Comparison of ENCODE assay signal across 15 cellular contexts in the genomic region with DNA sequence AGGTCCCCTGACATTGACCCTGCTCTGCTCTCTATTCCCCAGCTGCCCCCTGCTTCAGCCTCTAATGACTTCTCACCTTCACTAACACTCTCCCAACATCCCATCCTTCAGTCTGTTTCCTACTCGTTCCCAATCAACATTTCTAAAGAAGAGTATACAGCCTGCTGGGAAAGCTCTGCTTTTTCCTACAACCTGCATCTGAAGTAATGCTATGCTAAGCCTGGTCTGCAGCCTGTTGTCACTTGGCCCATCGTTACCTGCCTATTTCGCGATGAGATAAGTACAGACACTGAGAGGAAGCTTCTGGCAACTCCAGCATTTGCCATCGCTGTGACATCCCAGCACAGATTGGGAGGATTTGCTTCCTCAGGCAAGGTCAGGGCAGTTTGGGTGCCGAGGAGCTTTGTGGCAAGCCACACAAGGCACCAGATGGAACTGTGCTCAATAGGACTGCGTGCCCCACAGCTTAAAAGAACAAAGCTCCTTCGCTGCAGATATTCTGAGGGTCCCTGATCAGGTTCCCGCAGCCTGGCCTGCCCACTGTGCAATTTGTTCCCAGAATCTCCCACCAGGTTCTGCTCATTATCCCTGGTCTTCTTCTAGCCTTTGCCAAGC.
"Had no signal": no experiment of that assay in that cellular context is flagged by ENCODE, and none has a peak within 500 bp of the region (broad histone marks: within the 10 kb centered on the region; RNA-seq: fewer than 3 reads in every experiment).

No MANE protein-coding gene starts in this region.

- H3K36me3 Mint-ChIP-seq: activated naive CD4-positive, alpha-beta T cell treated with anti-CD3 and anti-CD28 coated beads, Interleukin-2, amount 50 U/mL, for 24 hours; natural killer cell treated with Interleukin-12 subunit alpha and Interleukin-12 subunit beta and Interleukin-15 and Interleukin-18, amount 100 ng/mL, for 72 hours; type B pancreatic cell had no signal

- H3K27ac Mint-ChIP-seq: activated naive CD4-positive, alpha-beta T cell treated with anti-CD3 and anti-CD28 coated beads, Interleukin-2, amount 50 U/mL, for 24 hours; natural killer cell treated with Interleukin-12 subunit alpha and Interleukin-12 subunit beta and Interleukin-15 and Interleukin-18, amount 100 ng/mL, for 72 hours; type B pancreatic cell had no signal

- H3K9me3 Mint-ChIP-seq: activated naive CD4-positive, alpha-beta T cell treated with anti-CD3 and anti-CD28 coated beads, Interleukin-2, amount 50 U/mL, for 24 hours; natural killer cell treated with Interleukin-12 subunit alpha and Interleukin-12 subunit beta and Interleukin-15 and Interleukin-18, amount 100 ng/mL, for 72 hours; stimulated activated naive B cell treated with anti-CD40 and anti-IgM and Interleukin-4, amounts not matched to agents 10 μg/mL and 1 μg/mL and 100 μg/mL, for 72 hours; type B pancreatic cell had no signal

- H3K4me3 Mint-ChIP-seq: activated naive CD4-positive, alpha-beta T cell treated with anti-CD3 and anti-CD28 coated beads, Interleukin-2, amount 50 U/mL, for 24 hours; natural killer cell treated with Interleukin-12 subunit alpha and Interleukin-12 subunit beta and Interleukin-15 and Interleukin-18, amount 100 ng/mL, for 72 hours; stimulated activated naive B cell treated with anti-CD40 and anti-IgM and Interleukin-4, amounts not matched to agents 10 μg/mL and 1 μg/mL and 100 μg/mL, for 72 hours; type B pancreatic cell had no signal

- H3K4me3 ChIP-seq: hepatocyte, psoas muscle had no signal

- H3K27me3 ChIP-seq: hepatocyte had no signal

- H3K4me1 Mint-ChIP-seq: activated naive CD4-positive, alpha-beta T cell treated with anti-CD3 and anti-CD28 coated beads, Interleukin-2, amount 50 U/mL, for 24 hours had no signal

- H3K27me3 Mint-ChIP-seq: activated naive CD4-positive, alpha-beta T cell treated with anti-CD3 and anti-CD28 coated beads, Interleukin-2, amount 50 U/mL, for 24 hours; stimulated activated naive B cell treated with anti-CD40 and anti-IgM and Interleukin-4, amounts not matched to agents 10 μg/mL and 1 μg/mL and 100 μg/mL, for 72 hours had no signal

- H3K9me3 ChIP-seq: psoas muscle had no signal

- ATAC-seq: activated CD4-positive, CD25-positive, alpha-beta regulatory T cell treated with anti-CD3 and anti-CD28 coated beads, Interleukin-2, amount 50 U/mL, for 24 hours; natural killer cell treated with Interleukin-12 subunit alpha and Interleukin-12 subunit beta and Interleukin-15 and Interleukin-18, amount 100 ng/mL, for 72 hours; psoas muscle; sciatic nerve; stimulated activated naive B cell treated with anti-CD40 and anti-IgM and Interleukin-4, amounts not matched to agents 10 μg/mL and 1 μg/mL and 100 μg/mL, for 72 hours had no signal

- DNase-seq: activated T-cell treated with anti-CD3 and anti-CD28 coated beads, Interleukin-2, amount 50 U/mL, for 1 hour; amygdala; dermis blood vessel endothelial cell; erythroblast; mammary epithelial cell; psoas muscle; stimulated activated CD4-positive, alpha-beta T cell treated with anti-CD3 and anti-CD28 coated beads, Interleukin-2, amount 100 ng/mL, for 24 hours; stimulated activated naive B cell treated with anti-CD40 and anti-IgM and Interleukin-4, amounts not matched to agents 10 μg/mL and 1 μg/mL and 100 μg/mL, for 72 hours had no signal

- H3K4me1 ChIP-seq: psoas muscle had no signal

- FAIRE-seq: islet of Langerhans had no signal
